ENCODE assay signal across 11 cellular contexts in genomic region chr3:51953445-51953844, GRCh38. TPM values are rescaled to one million over a fixed set of nuclear protein-coding genes. Genes with fewer than 3 reads are reported as not detected.
A peak's percentile ranks its signal among the peaks of the same experiment; 100 is the strongest.
DNase-seq lines count a peak whose midpoint lies in the region; ATAC-seq and TF ChIP-seq lines count a peak whose summit lies in the region.
"Had no signal": no experiment of that assay in that cellular context is flagged by ENCODE, and none has a peak within 500 bp of the region (broad histone marks: within the 10 kb centered on the region; RNA-seq: fewer than 3 reads in every experiment).

No MANE protein-coding gene starts in this region.

- H3K9me3 ChIP-seq in SK-N-SH: no peaks in the 10 kb centered on the region
- H3K9me3 ChIP-seq: tibial artery had no signal

- TF ChIP-seq EP300 in SK-N-SH (IDR thresholded peaks at IDR 0.05; ENCODE audit: borderline replicate concordance in 1 of 2, low read depth in 1 of 2, low read length in 1 of 2): no peak

- H4K20me1 ChIP-seq in SK-N-SH (ENCODE audit: insufficient read depth): no peaks in the 10 kb centered on the region

- peaks cover 4 to 12% of the 10 kb centered on the region in 2 experiments; a peak in 2 of 4 replicates for H3K4me1 ChIP-seq in SK-N-SH (ENCODE audit: control insufficient read depth in 1 of 2, insufficient read depth in 2 of 2, low read depth in 1 of 2, low read length in 1 of 2)

- peaks cover 8 to 13% of the 10 kb centered on the region in 2 experiments for H3K36me3 ChIP-seq in SK-N-SH (replicated peaks in 1 of 2; ENCODE audit: control insufficient read depth in 1 of 2, insufficient read depth in 2 of 2, low read length in 1 of 2)

- in situ Hi-C loops in ACHN (cut with HindIII; ENCODE audit: low pct_ligation_motif_present, low pct_unique_long_range_greater_than_20kb, low sequenced_read_pairs): no loop called here

- peaks cover 20% of the 10 kb centered on the region for H3K4me1 Mint-ChIP-seq in glutamatergic neuron (ENCODE audit: low read depth, unreplicated experiment)

- no peak overlapping the region for H3K4me3 Mint-ChIP-seq in glutamatergic neuron (ENCODE audit: unreplicated experiment)

- H3K27me3 Mint-ChIP-seq in glutamatergic neuron (ENCODE audit: unreplicated experiment): peaks cover 27% of the 10 kb centered on the region

- H2AFZ ChIP-seq in SK-N-SH (ENCODE audit: low read depth): no peak overlapping the region

- peaks cover 15% of the 10 kb centered on the region for H3F3A ChIP-seq in SK-N-SH (replicated peaks; ENCODE audit: insufficient read depth)

- no peak for ATAC-seq in HG03469 (IDR thresholded peaks at IDR 0.05; ENCODE audit: unreplicated experiment)

- H3K9ac ChIP-seq in SK-N-SH: no peak overlapping the region

- DNase-seq in CD1c-positive myeloid dendritic cell (ENCODE audit: extremely low spot score): peak; percentile 57
- peak; percentile 86 for DNase-seq in MV-4-11 (lab: John Stamatoyannopoulos, UW)
- DNase-seq in SK-N-SH: no peak
- DNase-seq in glutamatergic neuron: no peak
- no peak for DNase-seq in T-helper 9 cell
- no peak for DNase-seq in KG1 (lab: John Stamatoyannopoulos, UW)
- no peak for DNase-seq in ACHN
- DNase-seq: activated CD8-positive, alpha-beta memory T cell treated with anti-CD3 and anti-CD28 coated beads for 24 hours; NCI-H146; tibial artery had no signal

- no peak overlapping the region for H3K4me2 ChIP-seq in SK-N-SH

- no peak overlapping the region for H3K4me3 ChIP-seq in SK-N-SH (ENCODE audit: low read depth in 2 of 2, low read length in 1 of 2)
- H3K4me3 ChIP-seq: tibial artery had no signal

- H3K36me3 Mint-ChIP-seq in glutamatergic neuron (ENCODE audit: unreplicated experiment): peaks cover 5% of the 10 kb centered on the region

- H3K27me3 ChIP-seq in SK-N-SH (ENCODE audit: insufficient read depth): no peaks in the 10 kb centered on the region
- H3K27me3 ChIP-seq: tibial artery had no signal

- TF ChIP-seq CTCF in SK-N-SH (IDR thresholded peaks at IDR 0.05) (no peak), glutamatergic neuron (IDR thresholded peaks at IDR 0.05; ENCODE audit: partially characterized antibody, unreplicated experiment) (no peak)

- POLR2A ChIA-PET in SK-N-SH (lab: Yijun Ruan, JAX): interaction anchor here (1.2 to 1.3 kb wide), 3 partner anchors 10 to 21 kb away, joined by 3 to 4 read pairs (median 3); partner anchors contain the start of gene ABHD14B

- H3K27ac Mint-ChIP-seq in glutamatergic neuron (ENCODE audit: unreplicated experiment): peak overlapping the region; percentile 10

- H3K9me3 Mint-ChIP-seq in glutamatergic neuron (ENCODE audit: unreplicated experiment): peaks cover 33% of the 10 kb centered on the region

- WGBS in SK-N-SH (ENCODE audit: low lambda C conversion rate): 65% methylated on average over 3 of the region's 3 CpGs

- no peak for TF ChIP-seq RAD21 in SK-N-SH (IDR thresholded peaks at IDR 0.05; ENCODE audit: low read length)

- no peaks in the 10 kb centered on the region for H3K79me2 ChIP-seq in SK-N-SH (ENCODE audit: insufficient read depth)

- CTCF ChIA-PET in SK-N-SH (lab: Yijun Ruan, JAX): interaction anchor here (0.7 to 6.2 kb wide), 4 partner anchors 11 to 141 kb away, joined by 3 to 44 read pairs (median 16); partner anchors contain the start of genes ABHD14A, ABHD14B, ACY1 and PARP3

- no peaks in the 10 kb centered on the region for H3K9me2 ChIP-seq in SK-N-SH

- H3K27ac ChIP-seq in SK-N-SH (ENCODE audit: low read depth in 2 of 2, low read length in 1 of 2): peak overlapping the region in 1 of 2 experiments; percentile 43; a peak in 2 of 4 replicates
- H3K27ac ChIP-seq: tibial artery had no signal

TF ChIP-seq in SK-N-SH, 30 proteins besides CTCF, POLR2A, EP300 and RAD21:
- TF ChIP-seq MAX (IDR thresholded peaks at IDR 0.05; ENCODE audit: low read depth) (0 out of 2 replicates have a peak, but pooled peaks have one; percentile 12), TCF12 (IDR thresholded peaks at IDR 0.05) (peak; percentile 29; the same call in 1 of the 2 replicates), MEF2A (IDR thresholded peaks at IDR 0.05; ENCODE audit: borderline replicate concordance, low read depth) (no peak), NRF1 (IDR thresholded peaks at IDR 0.05; ENCODE audit: low read depth, low read length) (no peak), FOSL2 (IDR thresholded peaks at IDR 0.05; ENCODE audit: borderline replicate concordance, low read depth) (peak; percentile 41; the same call in 1 of the 2 replicates), GABPA (IDR thresholded peaks at IDR 0.05; ENCODE audit: low read depth) (peak; percentile 52; the same call in 1 of the 2 replicates), USF1 (IDR thresholded peaks at IDR 0.05; ENCODE audit: borderline replicate concordance, low read depth) (no peak), RXRA (IDR thresholded peaks at IDR 0.05; ENCODE audit: borderline replicate concordance, low read depth) (no peak), CHD2 (IDR thresholded peaks at IDR 0.05; ENCODE audit: low read length, partially characterized antibody) (no peak), POLR2AphosphoS5 (IDR thresholded peaks at IDR 0.05; ENCODE audit: low read depth, low read length) (0 out of 2 replicates have a peak, but pooled peaks have one; percentile 27), ELF1 (IDR thresholded peaks at IDR 0.05) (peak; percentile 31; the same call in 1 of the 2 replicates), PBX3 (IDR thresholded peaks at IDR 0.05) (no peak), TAF1 (IDR thresholded peaks at IDR 0.05; ENCODE audit: borderline replicate concordance, low read depth, low read length) (0 out of 2 replicates have a peak, but pooled peaks have one; percentile 20)
- TF ChIP-seq, protein P1, sequence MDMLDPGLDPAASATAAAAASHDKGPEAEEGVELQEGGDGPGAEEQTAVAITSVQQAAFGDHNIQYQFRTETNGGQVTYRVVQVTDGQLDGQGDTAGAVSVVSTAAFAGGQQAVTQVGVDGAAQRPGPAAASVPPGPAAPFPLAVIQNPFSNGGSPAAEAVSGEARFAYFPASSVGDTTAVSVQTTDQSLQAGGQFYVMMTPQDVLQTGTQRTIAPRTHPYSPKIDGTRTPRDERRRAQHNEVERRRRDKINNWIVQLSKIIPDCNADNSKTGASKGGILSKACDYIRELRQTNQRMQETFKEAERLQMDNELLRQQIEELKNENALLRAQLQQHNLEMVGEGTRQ (IDR thresholded peaks at IDR 0.05; ENCODE audit: borderline replicate concordance, low read depth, low read length): no peak
TF ChIP-seq in SK-N-SH: peak in this region for 7.

RNA-seq across cellular contexts. Expression of gene GPR62, which starts 1.7 kb away (rescaled TPM):
- polyA plus RNA-seq in SK-N-SH (2012; rRNA removed): 0.02 and 0.10 TPM in 2 replicates
- polyA plus RNA-seq in SK-N-SH (2012; cell fraction: cytosol; rRNA removed): not detected in 2 replicates
- 0.07 and 0.15 TPM in 2 replicates for polyA plus RNA-seq in SK-N-SH (2012; cell fraction: nucleus; rRNA removed)
- 0.44 TPM for total RNA-seq in glutamatergic neuron (ENCODE audit: unreplicated experiment)

RNA-seq across cellular contexts. Expression of gene PARP3, which starts 11.3 kb away (rescaled TPM):
- 31.1 and 35.2 TPM in 2 replicates for polyA plus RNA-seq in SK-N-SH (2012; rRNA removed)
- polyA plus RNA-seq in SK-N-SH (2012; cell fraction: cytosol; rRNA removed): 16.1 and 19.9 TPM in 2 replicates
- polyA plus RNA-seq in SK-N-SH (2012; cell fraction: nucleus; rRNA removed): 122 and 160 TPM in 2 replicates
- 3.8 TPM for total RNA-seq in glutamatergic neuron (ENCODE audit: unreplicated experiment)

RNA-seq across cellular contexts. Expression of gene RRP9, which starts 11.7 kb away (rescaled TPM):
- 49.6 and 52.0 TPM in 2 replicates for polyA plus RNA-seq in SK-N-SH (2012; rRNA removed)
- polyA plus RNA-seq in SK-N-SH (2012; cell fraction: cytosol; rRNA removed): 26.7 and 37.1 TPM in 2 replicates
- polyA plus RNA-seq in SK-N-SH (2012; cell fraction: nucleus; rRNA removed): 45.8 and 51.3 TPM in 2 replicates
- 15.6 TPM for total RNA-seq in glutamatergic neuron (ENCODE audit: unreplicated experiment)

RNA-seq across cellular contexts. Expression of gene PCBP4, which starts 13.8 kb away (rescaled TPM):
- 97.4 and 118 TPM in 2 replicates for polyA plus RNA-seq in SK-N-SH (2012; rRNA removed)
- polyA plus RNA-seq in SK-N-SH (2012; cell fraction: cytosol; rRNA removed): 43.8 and 61.7 TPM in 2 replicates
- polyA plus RNA-seq in SK-N-SH (2012; cell fraction: nucleus; rRNA removed): 499 and 538 TPM in 2 replicates
- total RNA-seq in glutamatergic neuron (ENCODE audit: unreplicated experiment): 1,577 TPM

RNA-seq across cellular contexts. Expression of gene ABHD14B, which starts 20.4 kb away (rescaled TPM):
- 64.1 and 88.3 TPM in 2 replicates for polyA plus RNA-seq in SK-N-SH (2012; rRNA removed)
- polyA plus RNA-seq in SK-N-SH (2012; cell fraction: cytosol; rRNA removed): 45.6 and 58.3 TPM in 2 replicates
- 45.8 and 64.4 TPM in 2 replicates for polyA plus RNA-seq in SK-N-SH (2012; cell fraction: nucleus; rRNA removed)
- 6.7 TPM for total RNA-seq in glutamatergic neuron (ENCODE audit: unreplicated experiment)

Comparison
In these comparisons a context has a peak if more than half of its experiments do, and no peak if none do; other contexts are left out.
1. DNase-seq: peak in CD1c-positive myeloid dendritic cell (single experiment) and MV-4-11 (single experiment); none in SK-N-SH (single experiment), glutamatergic neuron (single experiment), T-helper 9 cell (single experiment), KG1 (single experiment) and ACHN (single experiment).